8 cellular contexts compared by ENCODE assay signal in genomic region chr15:75104804-75105557, GRCh38.
DNase-seq lines count a peak whose midpoint lies in the region; ATAC-seq and TF ChIP-seq lines count a peak whose summit lies in the region.

No MANE protein-coding gene starts in this region.

- peaks cover 33 to 53% of the 10 kb centered on the region in 2 donors for H3K4me1 Mint-ChIP-seq in natural killer cell

- TF ChIP-seq CTCF in natural killer cell (IDR thresholded peaks at IDR 0.05), result no peak

- intact Hi-C loops in natural killer cell (cut with micrococcal nuclease) (no loop called here), posterior cingulate gyrus (cut with DNase I) (no loop called here)

- H3K4me3 Mint-ChIP-seq in natural killer cell, result peak overlapping the region; percentile 5

- H3K27ac Mint-ChIP-seq in natural killer cell, result peak overlapping the region; percentile 25 to 85

- DNase-seq in Ammon's horn (ENCODE audit: low spot score) (peak; percentile 68), HPDE6-E6E7 (ENCODE audit: extremely low spot score) (peak; percentile 95), SW480 (ENCODE audit: low spot score) (peak; percentile 85), epithelial cell of prostate (ENCODE audit: low read depth, low spot score) (peak; percentile 89), natural killer cell (no peak), posterior cingulate gyrus (no peak), NCI-H2227 treated with DMSO at 0.1 percent for 48 hours (lab: John Stamatoyannopoulos, UW) (no peak)

- H3K27me3 Mint-ChIP-seq in natural killer cell (ENCODE audit: low read depth in 2 of 2), result no peaks in the 10 kb centered on the region

- ATAC-seq in GM18868 (IDR thresholded peaks at IDR 0.05; ENCODE audit: unreplicated experiment), result peak; percentile 37
- peak; percentile 3 to 57 (median 16) for ATAC-seq in natural killer cell

- H3K36me3 Mint-ChIP-seq in natural killer cell, result no peaks in the 10 kb centered on the region

- peak overlapping the region; percentile 91 for H3K27ac ChIP-seq in epithelial cell of prostate

- no peaks in the 10 kb centered on the region for H3K9me3 Mint-ChIP-seq in natural killer cell

Comparison
In these comparisons a context has a peak if more than half of its experiments do, and no peak if none do; other contexts are left out.
1. DNase-seq: peak in Ammon's horn (single experiment), HPDE6-E6E7 (single experiment), SW480 (single experiment) and epithelial cell of prostate (single experiment); none in natural killer cell (single experiment), posterior cingulate gyrus (0 of 10) and NCI-H2227 treated with DMSO at 0.1 percent for 48 hours (single experiment).